20 cellular contexts compared by ENCODE assay signal in genomic region chr20:38089500-38089899, GRCh38. TPM values are rescaled to one million over a fixed set of nuclear protein-coding genes. Genes with fewer than 3 reads are reported as not detected.
A peak's percentile ranks its signal among the peaks of the same experiment; 100 is the strongest.
DNase-seq lines count a peak whose midpoint lies in the region; ATAC-seq, FAIRE-seq and TF ChIP-seq lines count a peak whose summit lies in the region.
"Had no signal": no experiment of that assay in that cellular context is flagged by ENCODE, and none has a peak within 500 bp of the region (broad histone marks: within the 10 kb centered on the region; RNA-seq: fewer than 3 reads in every experiment).

No MANE protein-coding gene starts in this region.

- H3K27ac ChIP-seq in CD4-positive, CD25-positive, alpha-beta regulatory T cell (ENCODE audit: insufficient read depth, low read length, poor library complexity, severe bottlenecking) = no peak overlapping the region
- peak overlapping the region in 3 of 4 donors; percentile 38 to 73 (median 54) for H3K27ac ChIP-seq in esophagus squamous epithelium
- H3K27ac ChIP-seq: BLaER1, RWPE1 had no signal

- no peaks in the 10 kb centered on the region for H3K27me3 Mint-ChIP-seq in CD4-positive, CD25-positive, alpha-beta regulatory T cell
- no peaks in the 10 kb centered on the region for H3K27me3 Mint-ChIP-seq in IgD-negative memory B cell
- no peaks in the 10 kb centered on the region for H3K27me3 Mint-ChIP-seq in natural killer cell treated with Interleukin-12 subunit alpha and Interleukin-12 subunit beta and Interleukin-15 and Interleukin-18, amount 100 ng/mL, for 72 hours
- H3K27me3 Mint-ChIP-seq: CD4-positive, alpha-beta memory T cell had no signal

- no peak for ATAC-seq in CD4-positive, CD25-positive, alpha-beta regulatory T cell (ENCODE audit: low read depth in 2 of 2)
- ATAC-seq in natural killer cell treated with Interleukin-12 subunit alpha and Interleukin-12 subunit beta and Interleukin-15 and Interleukin-18, amount 100 ng/mL, for 72 hours = no peak
- ATAC-seq in GM18502 (IDR thresholded peaks at IDR 0.05; ENCODE audit: poor library complexity, unreplicated experiment) = no peak

- H3K36me3 Mint-ChIP-seq in CD4-positive, CD25-positive, alpha-beta regulatory T cell = peaks cover 42% of the 10 kb centered on the region
- peaks cover 6% of the 10 kb centered on the region for H3K36me3 Mint-ChIP-seq in IgD-negative memory B cell
- H3K36me3 Mint-ChIP-seq in natural killer cell treated with Interleukin-12 subunit alpha and Interleukin-12 subunit beta and Interleukin-15 and Interleukin-18, amount 100 ng/mL, for 72 hours = peaks cover 10% of the 10 kb centered on the region

- peaks cover 62% of the 10 kb centered on the region for H3K36me3 ChIP-seq in CD4-positive, CD25-positive, alpha-beta regulatory T cell (ENCODE audit: control insufficient read depth, insufficient read depth, low read length)
- H3K36me3 ChIP-seq in esophagus squamous epithelium = peaks cover 8 to 85% (median 9%) of the 10 kb centered on the region in 3 donors

- no peak for TF ChIP-seq CTCF in esophagus squamous epithelium (IDR thresholded peaks at IDR 0.05)

- H3K27ac Mint-ChIP-seq in CD4-positive, CD25-positive, alpha-beta regulatory T cell = peak overlapping the region in 2 of 3 donors; percentile 78
- peak overlapping the region; percentile 65 to 100 (median 89) for H3K27ac Mint-ChIP-seq in IgD-negative memory B cell
- H3K27ac Mint-ChIP-seq in natural killer cell treated with Interleukin-12 subunit alpha and Interleukin-12 subunit beta and Interleukin-15 and Interleukin-18, amount 100 ng/mL, for 72 hours = peak overlapping the region; percentile 48 to 88

- TF ChIP-seq POLR2A in esophagus squamous epithelium (IDR thresholded peaks at IDR 0.05) (no peak), GM12892 (IDR thresholded peaks at IDR 0.05; ENCODE audit: low read depth, low read length) (no peak)

- no peak overlapping the region for H3K4me3 ChIP-seq in CD4-positive, CD25-positive, alpha-beta regulatory T cell (ENCODE audit: low read depth, low read length)
- no peak overlapping the region for H3K4me3 ChIP-seq in esophagus squamous epithelium
- H3K4me3 ChIP-seq: BLaER1 had no signal

- DNase-seq in CD4-positive, CD25-positive, alpha-beta regulatory T cell = no peak
- DNase-seq in esophagus squamous epithelium (lab: John Stamatoyannopoulos, UW) = no peak
- DNase-seq in natural killer cell treated with Interleukin-12 subunit alpha and Interleukin-12 subunit beta and Interleukin-15 and Interleukin-18, amount 100 ng/mL, for 72 hours (ENCODE audit: low spot score) = no peak
- no peak for DNase-seq in DMS53 treated with DMSO at 0.1 percent for 48 hours (lab: John Stamatoyannopoulos, UW; ENCODE audit: unreplicated experiment)
- no peak for DNase-seq in GM12892 (ENCODE audit: insufficient read length)
- DNase-seq: CD4-positive, alpha-beta memory T cell; H7; Karpas-422; MV-4-11; NCI-H1105 treated with DMSO at 0.1 percent for 48 hours; NCI-H2029 treated with DMSO at 0.1 percent for 48 hours; NCI-H69; SIG-M5; SK-N-SH had no signal

- no peak overlapping the region for H3K4me3 Mint-ChIP-seq in CD4-positive, CD25-positive, alpha-beta regulatory T cell
- peak overlapping the region in 2 of 4 donors; percentile 50 to 77 for H3K4me3 Mint-ChIP-seq in IgD-negative memory B cell
- no peak overlapping the region for H3K4me3 Mint-ChIP-seq in natural killer cell treated with Interleukin-12 subunit alpha and Interleukin-12 subunit beta and Interleukin-15 and Interleukin-18, amount 100 ng/mL, for 72 hours
- H3K4me3 Mint-ChIP-seq: CD4-positive, alpha-beta memory T cell had no signal

- H3K4me1 Mint-ChIP-seq in CD4-positive, CD25-positive, alpha-beta regulatory T cell = peaks cover 23 to 39% (median 32%) of the 10 kb centered on the region in 4 donors
- peaks cover 30 to 49% (median 42%) of the 10 kb centered on the region in 3 donors for H3K4me1 Mint-ChIP-seq in IgD-negative memory B cell
- peaks cover 36 to 46% of the 10 kb centered on the region in 2 donors for H3K4me1 Mint-ChIP-seq in natural killer cell treated with Interleukin-12 subunit alpha and Interleukin-12 subunit beta and Interleukin-15 and Interleukin-18, amount 100 ng/mL, for 72 hours (ENCODE audit: low read depth in 2 of 2)

- H3K9me3 ChIP-seq in CD4-positive, CD25-positive, alpha-beta regulatory T cell (ENCODE audit: control insufficient read depth in 2 of 2, low read length in 2 of 2) = no peaks in the 10 kb centered on the region
- no peaks in the 10 kb centered on the region for H3K9me3 ChIP-seq in esophagus squamous epithelium
- H3K9me3 ChIP-seq: BLaER1, SK-N-SH had no signal

- no peaks in the 10 kb centered on the region for H3K9me3 Mint-ChIP-seq in CD4-positive, CD25-positive, alpha-beta regulatory T cell
- H3K9me3 Mint-ChIP-seq in IgD-negative memory B cell = no peaks in the 10 kb centered on the region
- no peaks in the 10 kb centered on the region for H3K9me3 Mint-ChIP-seq in natural killer cell treated with Interleukin-12 subunit alpha and Interleukin-12 subunit beta and Interleukin-15 and Interleukin-18, amount 100 ng/mL, for 72 hours
- H3K9me3 Mint-ChIP-seq: CD4-positive, alpha-beta memory T cell had no signal

- intact Hi-C loops in esophagus squamous epithelium (cut with DNase I) = no loop called here

- FAIRE-seq in GM12892 (lab: Jason Lieb, UNC) = no peak
- FAIRE-seq: G401.6, GM19239 had no signal

- no peaks in the 10 kb centered on the region for H3K27me3 ChIP-seq in CD4-positive, CD25-positive, alpha-beta regulatory T cell (ENCODE audit: control insufficient read depth, insufficient read depth, low read length)
- H3K27me3 ChIP-seq in esophagus squamous epithelium = no peaks in the 10 kb centered on the region
- H3K27me3 ChIP-seq: BLaER1 had no signal

- WGBS in esophagus squamous epithelium, 2 donors = 71 to 88% methylated on average over 10 of the region's 10 CpGs

- peaks cover 22% of the 10 kb centered on the region for H3K4me1 ChIP-seq in CD4-positive, CD25-positive, alpha-beta regulatory T cell (ENCODE audit: control insufficient read depth, insufficient read depth, low read length, poor library complexity, severe bottlenecking)
- peaks cover 5 to 44% (median 8%) of the 10 kb centered on the region in 3 donors for H3K4me1 ChIP-seq in esophagus squamous epithelium

RNA-seq across cellular contexts. Expression of gene RPRD1B, which starts 56.0 kb away (rescaled TPM):
- 54.0 TPM for total RNA-seq in CD4-positive, CD25-positive, alpha-beta regulatory T cell
- polyA plus RNA-seq in CD4-positive, CD25-positive, alpha-beta regulatory T cell = 1 to 10 TPM; 3.8 to 6.2 (median 4.3) TPM
- polyA plus RNA-seq in IgD-negative memory B cell = 4.0 TPM
- total RNA-seq in esophagus squamous epithelium = 10 to 100 TPM; 15.2 to 25.9 (median 23.6) TPM
- 10 to 100 TPM; 46.4 to 85.4 TPM for total RNA-seq in natural killer cell treated with Interleukin-12 subunit alpha and Interleukin-12 subunit beta and Interleukin-15 and Interleukin-18, amount 100 ng/mL, for 72 hours
- polyA plus RNA-seq in GM12892 (2012; ENCODE audit: missing spikeins) = 19.6 TPM

RNA-seq across cellular contexts. Expression of gene TTI1, which starts 56.2 kb away (rescaled TPM):
- 21.2 TPM for total RNA-seq in CD4-positive, CD25-positive, alpha-beta regulatory T cell
- 10 to 100 TPM; 15.2 to 19.0 (median 15.9) TPM for polyA plus RNA-seq in CD4-positive, CD25-positive, alpha-beta regulatory T cell
- polyA plus RNA-seq in IgD-negative memory B cell = 14.4 TPM
- 10 to 100 TPM in 3 of 4 donors, 1 to 10 TPM in 1; 5.1 to 14.7 (median 10.5) TPM for total RNA-seq in esophagus squamous epithelium
- 10 to 100 TPM; 30.8 to 53.1 TPM for total RNA-seq in natural killer cell treated with Interleukin-12 subunit alpha and Interleukin-12 subunit beta and Interleukin-15 and Interleukin-18, amount 100 ng/mL, for 72 hours
- 17.6 TPM for polyA plus RNA-seq in GM12892 (2012; ENCODE audit: missing spikeins)
